1 cellular context compared by ENCODE assay signal in genomic region chr12:6423267-6424007, GRCh38.
TF ChIP-seq lines count a peak whose summit lies in the region.

No MANE protein-coding gene starts in this region.

TF ChIP-seq in GM12878, 131 proteins besides CTCF, POLR2A, EP300 and RAD21 (continued from another document):
- TF ChIP-seq MTA2 (IDR thresholded peaks at IDR 0.05; ENCODE audit: low read depth) (no peak), POLR2AphosphoS2 (IDR thresholded peaks at IDR 0.05; ENCODE audit: low read depth, low read length) (no peak), RAD51 (IDR thresholded peaks at IDR 0.05) (peak; percentile 87), IKZF2 (IDR thresholded peaks at IDR 0.05) (peak; percentile 66 to 73), POU2F2 (IDR thresholded peaks at IDR 0.05; ENCODE audit: borderline replicate concordance, low read depth, low read length) (peak; percentile 65; the same call in 1 of the 3 replicates), TBL1XR1 (IDR thresholded peaks at IDR 0.05; ENCODE audit: low read depth, low read length) (0 out of 2 replicates have a peak, but pooled peaks have one; percentile 24), ELK1 (IDR thresholded peaks at IDR 0.05; ENCODE audit: low read depth, low read length) (0 out of 2 replicates have a peak, but pooled peaks have one; percentile 21), WRNIP1 (IDR thresholded peaks at IDR 0.05; ENCODE audit: borderline replicate concordance, low read depth, low read length) (peak; percentile 95), YBX1 (IDR thresholded peaks at IDR 0.05) (no peak), NR2C2 (IDR thresholded peaks at IDR 0.05; ENCODE audit: borderline replicate concordance, control insufficient read depth, insufficient read length, low read depth) (no peak), CBFB (IDR thresholded peaks at IDR 0.05; ENCODE audit: low read depth) (no peak), NRF1 (conservative IDR thresholded peaks at IDR 0.05; ENCODE audit: low read depth, low read length) (no peak; the same call in 1 of the 2 replicates), SUPT20H (IDR thresholded peaks at IDR 0.05; ENCODE audit: borderline replicate concordance, control insufficient read depth, low read depth, low read length) (no peak), USF2 (IDR thresholded peaks at IDR 0.05; ENCODE audit: borderline replicate concordance, low read depth, low read length) (peak; percentile 64), HDAC6 (IDR thresholded peaks at IDR 0.05; ENCODE audit: unreplicated experiment) (no peak), RB1 (IDR thresholded peaks at IDR 0.05; ENCODE audit: borderline replicate concordance) (no peak; the same call in 1 of the 2 replicates), ESRRA (IDR thresholded peaks at IDR 0.05; ENCODE audit: low read length) (no peak), ZBTB33 (IDR thresholded peaks at IDR 0.05) (no peak), SIX5 (IDR thresholded peaks at IDR 0.05; ENCODE audit: low read depth, low read length, severe bottlenecking) (no peak), POLR2AphosphoS5 (IDR thresholded peaks at IDR 0.05; ENCODE audit: low read length) (no peak), EED (IDR thresholded peaks at IDR 0.05; ENCODE audit: low read depth) (peak; percentile 84), MXI1 (IDR thresholded peaks at IDR 0.05; ENCODE audit: low read depth, low read length) (peak; percentile 81), EZH2 (IDR thresholded peaks at IDR 0.05; ENCODE audit: borderline replicate concordance, control insufficient read depth, low read depth, low read length) (no peak), SMARCA5 (IDR thresholded peaks at IDR 0.05) (no peak), KDM1A (IDR thresholded peaks at IDR 0.05; ENCODE audit: borderline replicate concordance) (no peak), IKZF1 (conservative IDR thresholded peaks at IDR 0.05) (peak; percentile 88), TCF3 (IDR thresholded peaks at IDR 0.05; ENCODE audit: borderline replicate concordance, insufficient read depth, low read depth, low read length) (no peak), TARDBP (IDR thresholded peaks at IDR 0.05; ENCODE audit: borderline replicate concordance) (0 out of 2 replicates have a peak, but pooled peaks have one; percentile 44)
- TF ChIP-seq, protein P1, sequence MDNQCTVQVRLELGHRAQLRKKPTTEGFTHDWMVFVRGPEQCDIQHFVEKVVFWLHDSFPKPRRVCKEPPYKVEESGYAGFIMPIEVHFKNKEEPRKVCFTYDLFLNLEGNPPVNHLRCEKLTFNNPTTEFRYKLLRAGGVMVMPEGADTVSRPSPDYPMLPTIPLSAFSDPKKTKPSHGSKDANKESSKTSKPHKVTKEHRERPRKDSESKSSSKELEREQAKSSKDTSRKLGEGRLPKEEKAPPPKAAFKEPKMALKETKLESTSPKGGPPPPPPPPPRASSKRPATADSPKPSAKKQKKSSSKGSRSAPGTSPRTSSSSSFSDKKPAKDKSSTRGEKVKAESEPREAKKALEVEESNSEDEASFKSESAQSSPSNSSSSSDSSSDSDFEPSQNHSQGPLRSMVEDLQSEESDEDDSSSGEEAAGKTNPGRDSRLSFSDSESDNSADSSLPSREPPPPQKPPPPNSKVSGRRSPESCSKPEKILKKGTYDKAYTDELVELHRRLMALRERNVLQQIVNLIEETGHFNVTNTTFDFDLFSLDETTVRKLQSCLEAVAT (IDR thresholded peaks at IDR 0.05), result no peak
- TF ChIP-seq, protein P2, sequence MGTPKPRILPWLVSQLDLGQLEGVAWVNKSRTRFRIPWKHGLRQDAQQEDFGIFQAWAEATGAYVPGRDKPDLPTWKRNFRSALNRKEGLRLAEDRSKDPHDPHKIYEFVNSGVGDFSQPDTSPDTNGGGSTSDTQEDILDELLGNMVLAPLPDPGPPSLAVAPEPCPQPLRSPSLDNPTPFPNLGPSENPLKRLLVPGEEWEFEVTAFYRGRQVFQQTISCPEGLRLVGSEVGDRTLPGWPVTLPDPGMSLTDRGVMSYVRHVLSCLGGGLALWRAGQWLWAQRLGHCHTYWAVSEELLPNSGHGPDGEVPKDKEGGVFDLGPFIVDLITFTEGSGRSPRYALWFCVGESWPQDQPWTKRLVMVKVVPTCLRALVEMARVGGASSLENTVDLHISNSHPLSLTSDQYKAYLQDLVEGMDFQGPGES (IDR thresholded peaks at IDR 0.05), result no peak
- TF ChIP-seq, protein P3, sequence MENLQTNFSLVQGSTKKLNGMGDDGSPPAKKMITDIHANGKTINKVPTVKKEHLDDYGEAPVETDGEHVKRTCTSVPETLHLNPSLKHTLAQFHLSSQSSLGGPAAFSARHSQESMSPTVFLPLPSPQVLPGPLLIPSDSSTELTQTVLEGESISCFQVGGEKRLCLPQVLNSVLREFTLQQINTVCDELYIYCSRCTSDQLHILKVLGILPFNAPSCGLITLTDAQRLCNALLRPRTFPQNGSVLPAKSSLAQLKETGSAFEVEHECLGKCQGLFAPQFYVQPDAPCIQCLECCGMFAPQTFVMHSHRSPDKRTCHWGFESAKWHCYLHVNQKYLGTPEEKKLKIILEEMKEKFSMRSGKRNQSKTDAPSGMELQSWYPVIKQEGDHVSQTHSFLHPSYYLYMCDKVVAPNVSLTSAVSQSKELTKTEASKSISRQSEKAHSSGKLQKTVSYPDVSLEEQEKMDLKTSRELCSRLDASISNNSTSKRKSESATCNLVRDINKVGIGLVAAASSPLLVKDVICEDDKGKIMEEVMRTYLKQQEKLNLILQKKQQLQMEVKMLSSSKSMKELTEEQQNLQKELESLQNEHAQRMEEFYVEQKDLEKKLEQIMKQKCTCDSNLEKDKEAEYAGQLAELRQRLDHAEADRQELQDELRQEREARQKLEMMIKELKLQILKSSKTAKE (IDR thresholded peaks at IDR 0.05; ENCODE audit: low read depth, poor library complexity, severe bottlenecking), result peak; percentile 65
- TF ChIP-seq, protein P4, sequence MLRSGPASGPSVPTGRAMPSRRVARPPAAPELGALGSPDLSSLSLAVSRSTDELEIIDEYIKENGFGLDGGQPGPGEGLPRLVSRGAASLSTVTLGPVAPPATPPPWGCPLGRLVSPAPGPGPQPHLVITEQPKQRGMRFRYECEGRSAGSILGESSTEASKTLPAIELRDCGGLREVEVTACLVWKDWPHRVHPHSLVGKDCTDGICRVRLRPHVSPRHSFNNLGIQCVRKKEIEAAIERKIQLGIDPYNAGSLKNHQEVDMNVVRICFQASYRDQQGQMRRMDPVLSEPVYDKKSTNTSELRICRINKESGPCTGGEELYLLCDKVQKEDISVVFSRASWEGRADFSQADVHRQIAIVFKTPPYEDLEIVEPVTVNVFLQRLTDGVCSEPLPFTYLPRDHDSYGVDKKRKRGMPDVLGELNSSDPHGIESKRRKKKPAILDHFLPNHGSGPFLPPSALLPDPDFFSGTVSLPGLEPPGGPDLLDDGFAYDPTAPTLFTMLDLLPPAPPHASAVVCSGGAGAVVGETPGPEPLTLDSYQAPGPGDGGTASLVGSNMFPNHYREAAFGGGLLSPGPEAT (IDR thresholded peaks at IDR 0.05; ENCODE audit: low read depth), result peak; percentile 57
- TF ChIP-seq, protein P5, sequence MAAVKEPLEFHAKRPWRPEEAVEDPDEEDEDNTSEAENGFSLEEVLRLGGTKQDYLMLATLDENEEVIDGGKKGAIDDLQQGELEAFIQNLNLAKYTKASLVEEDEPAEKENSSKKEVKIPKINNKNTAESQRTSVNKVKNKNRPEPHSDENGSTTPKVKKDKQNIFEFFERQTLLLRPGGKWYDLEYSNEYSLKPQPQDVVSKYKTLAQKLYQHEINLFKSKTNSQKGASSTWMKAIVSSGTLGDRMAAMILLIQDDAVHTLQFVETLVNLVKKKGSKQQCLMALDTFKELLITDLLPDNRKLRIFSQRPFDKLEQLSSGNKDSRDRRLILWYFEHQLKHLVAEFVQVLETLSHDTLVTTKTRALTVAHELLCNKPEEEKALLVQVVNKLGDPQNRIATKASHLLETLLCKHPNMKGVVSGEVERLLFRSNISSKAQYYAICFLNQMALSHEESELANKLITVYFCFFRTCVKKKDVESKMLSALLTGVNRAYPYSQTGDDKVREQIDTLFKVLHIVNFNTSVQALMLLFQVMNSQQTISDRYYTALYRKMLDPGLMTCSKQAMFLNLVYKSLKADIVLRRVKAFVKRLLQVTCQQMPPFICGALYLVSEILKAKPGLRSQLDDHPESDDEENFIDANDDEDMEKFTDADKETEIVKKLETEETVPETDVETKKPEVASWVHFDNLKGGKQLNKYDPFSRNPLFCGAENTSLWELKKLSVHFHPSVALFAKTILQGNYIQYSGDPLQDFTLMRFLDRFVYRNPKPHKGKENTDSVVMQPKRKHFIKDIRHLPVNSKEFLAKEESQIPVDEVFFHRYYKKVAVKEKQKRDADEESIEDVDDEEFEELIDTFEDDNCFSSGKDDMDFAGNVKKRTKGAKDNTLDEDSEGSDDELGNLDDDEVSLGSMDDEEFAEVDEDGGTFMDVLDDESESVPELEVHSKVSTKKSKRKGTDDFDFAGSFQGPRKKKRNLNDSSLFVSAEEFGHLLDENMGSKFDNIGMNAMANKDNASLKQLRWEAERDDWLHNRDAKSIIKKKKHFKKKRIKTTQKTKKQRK (IDR thresholded peaks at IDR 0.05; ENCODE audit: low read depth, low read length), result no peak
- TF ChIP-seq, protein P6, sequence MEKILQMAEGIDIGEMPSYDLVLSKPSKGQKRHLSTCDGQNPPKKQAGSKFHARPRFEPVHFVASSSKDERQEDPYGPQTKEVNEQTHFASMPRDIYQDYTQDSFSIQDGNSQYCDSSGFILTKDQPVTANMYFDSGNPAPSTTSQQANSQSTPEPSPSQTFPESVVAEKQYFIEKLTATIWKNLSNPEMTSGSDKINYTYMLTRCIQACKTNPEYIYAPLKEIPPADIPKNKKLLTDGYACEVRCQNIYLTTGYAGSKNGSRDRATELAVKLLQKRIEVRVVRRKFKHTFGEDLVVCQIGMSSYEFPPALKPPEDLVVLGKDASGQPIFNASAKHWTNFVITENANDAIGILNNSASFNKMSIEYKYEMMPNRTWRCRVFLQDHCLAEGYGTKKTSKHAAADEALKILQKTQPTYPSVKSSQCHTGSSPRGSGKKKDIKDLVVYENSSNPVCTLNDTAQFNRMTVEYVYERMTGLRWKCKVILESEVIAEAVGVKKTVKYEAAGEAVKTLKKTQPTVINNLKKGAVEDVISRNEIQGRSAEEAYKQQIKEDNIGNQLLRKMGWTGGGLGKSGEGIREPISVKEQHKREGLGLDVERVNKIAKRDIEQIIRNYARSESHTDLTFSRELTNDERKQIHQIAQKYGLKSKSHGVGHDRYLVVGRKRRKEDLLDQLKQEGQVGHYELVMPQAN (conservative IDR thresholded peaks at IDR 0.05), result no peak
- TF ChIP-seq, protein P7, sequence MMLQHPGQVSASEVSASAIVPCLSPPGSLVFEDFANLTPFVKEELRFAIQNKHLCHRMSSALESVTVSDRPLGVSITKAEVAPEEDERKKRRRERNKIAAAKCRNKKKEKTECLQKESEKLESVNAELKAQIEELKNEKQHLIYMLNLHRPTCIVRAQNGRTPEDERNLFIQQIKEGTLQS (IDR thresholded peaks at IDR 0.05; ENCODE audit: borderline replicate concordance, extremely low read depth, low read depth, low read length), result peak; percentile 56; the same call in 1 of the 2 replicates
